Comparison of ENCODE assay signal across 19 cellular contexts in the genomic region with DNA sequence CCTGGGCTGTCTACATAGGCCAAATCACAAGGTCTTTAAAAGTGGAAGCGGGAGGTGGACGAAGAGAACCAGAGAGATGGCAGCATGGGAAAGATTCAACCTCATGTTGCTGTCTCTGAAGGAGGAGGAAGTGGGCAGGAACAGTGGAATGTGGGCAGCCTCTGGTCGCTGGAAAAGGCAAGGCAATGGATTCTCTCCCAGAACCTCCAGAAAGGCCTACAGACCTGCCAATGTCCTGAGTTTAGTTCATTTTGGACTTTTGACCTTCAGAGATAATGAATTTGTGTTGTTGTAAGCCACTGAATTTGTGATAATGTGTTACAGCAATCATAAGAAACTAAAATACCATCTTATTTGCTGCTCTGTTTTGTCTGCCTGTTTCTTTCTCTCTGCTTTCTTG.
"Had no signal": no experiment of that assay in that cellular context is flagged by ENCODE, and none has a peak within 500 bp of the region (broad histone marks: within the 10 kb centered on the region; RNA-seq: fewer than 3 reads in every experiment).

No MANE protein-coding gene starts in this region.

- H3K9me3 ChIP-seq: adrenal gland, left ventricle myocardium inferior had no signal

- H3K4me3 ChIP-seq: adrenal gland, heart right ventricle, left ventricle myocardium inferior had no signal

- H3K36me3 ChIP-seq: adrenal gland, heart right ventricle, left ventricle myocardium inferior had no signal

- H3K27me3 ChIP-seq: adrenal gland, heart right ventricle had no signal

- DNase-seq: activated CD4-positive, alpha-beta memory T cell treated with anti-CD3 and anti-CD28 coated beads for 36 hours; activated CD4-positive, alpha-beta T cell treated with anti-CD3 and anti-CD28 coated beads for 36 hours; activated gamma-delta T cell treated with Interleukin-2 at 50 U/mL for 16 hours; activated T-cell treated with anti-CD3 and anti-CD28 coated beads for 4 hours; adrenal gland; cerebellar nuclear complex; effector CD4-positive, alpha-beta T cell; heart right ventricle; left ventricle myocardium inferior; mesendoderm; naive thymus-derived CD8-positive, alpha-beta T cell; posterior cingulate gyrus; stimulated activated CD4-positive, alpha-beta T cell treated with anti-CD3 and anti-CD28 coated beads, Interleukin-12 subunit alpha, Interleukin-12 subunit beta, amount 100 ng/mL, for 4 hours; stimulated activated CD4-positive, alpha-beta T cell treated with anti-CD3 and anti-CD28 coated beads, Interleukin-1b, Interleukin-23, amount 100 ng/mL, for 48 hours; stimulated activated CD8-positive, alpha-beta memory T cell treated with anti-CD3 and anti-CD28 coated beads, Interleukin-4, amount 100 ng/mL, for 48 hours; stimulated activated naive CD4-positive, alpha-beta T cell had no signal

- H3K4me1 ChIP-seq: left ventricle myocardium inferior had no signal

- ATAC-seq: activated CD4-positive, alpha-beta T cell treated with anti-CD3 and anti-CD28 coated beads for 36 hours; activated naive CD4-positive, alpha-beta T cell treated with anti-CD3 and anti-CD28 coated beads, Interleukin-2, amount 50 U/mL, for 72 hours; esophagus mucosa; heart right ventricle; naive thymus-derived CD8-positive, alpha-beta T cell; WTC11 had no signal

- H3K27ac ChIP-seq: adrenal gland, heart right ventricle, left ventricle myocardium inferior had no signal
